In genomic region chrX:76550016-76550415, GRCh38 we compare ENCODE assay signal across 1 cellular context.
TF ChIP-seq lines count a peak whose summit lies in the region.

No MANE protein-coding gene starts in this region.

TF ChIP-seq in HepG2, 621 proteins besides CTCF, POLR2A, EP300 and RAD21:
- TF ChIP-seq THRA (CRISPR knock-in tag; IDR thresholded peaks at IDR 0.05; ENCODE audit: borderline replicate concordance) (peak; percentile 68; the same call in 1 of the 2 replicates), NFIC (IDR thresholded peaks at IDR 0.05; ENCODE audit: low read length) (no peak), ZNF430 (CRISPR knock-in tag; IDR thresholded peaks at IDR 0.05) (no peak), ZBTB21 (CRISPR knock-in tag; IDR thresholded peaks at IDR 0.05) (no peak), FOXA1 (IDR thresholded peaks at IDR 0.05) (no peak), FOXA1 (CRISPR knock-in tag; IDR thresholded peaks at IDR 0.05) (0 out of 2 replicates have a peak, but pooled peaks have one; percentile 9)
